Comparison of ENCODE assay signal across 9 cellular contexts in the genomic region with DNA sequence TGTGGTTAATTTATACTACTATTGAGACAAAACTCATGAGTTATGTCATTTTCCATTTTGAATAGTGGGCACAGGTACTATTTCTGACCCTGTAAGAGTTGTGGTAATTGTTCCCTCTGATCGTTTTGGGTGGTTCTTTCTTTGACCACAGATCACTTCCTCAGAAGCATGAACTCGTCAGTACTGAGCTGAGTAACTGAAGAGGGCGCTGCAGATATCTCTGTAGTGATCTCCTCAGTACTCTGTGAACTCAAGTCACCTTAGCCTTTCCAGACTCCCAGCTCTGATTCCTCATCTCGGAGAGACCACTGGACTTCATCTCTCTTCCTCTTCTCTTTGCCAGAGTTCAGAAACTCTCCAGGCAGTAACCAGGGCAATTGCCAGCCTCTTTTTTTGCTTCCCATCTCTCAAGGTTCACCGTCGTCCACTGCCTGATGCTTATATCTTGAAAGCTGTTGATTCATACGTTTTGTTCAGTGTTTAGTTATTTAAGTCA. TPM values are rescaled to one million over a fixed set of nuclear protein-coding genes. Genes with fewer than 3 reads are reported as not detected.
DNase-seq lines count a peak whose midpoint lies in the region; ATAC-seq and TF ChIP-seq lines count a peak whose summit lies in the region.
"Had no signal": no experiment of that assay in that cellular context is flagged by ENCODE, and none has a peak within 500 bp of the region (broad histone marks: within the 10 kb centered on the region; RNA-seq: fewer than 3 reads in every experiment).

No MANE protein-coding gene starts in this region.

- no peaks in the 10 kb centered on the region for H3F3A ChIP-seq in SK-N-SH (replicated peaks; ENCODE audit: insufficient read depth)

- no peaks in the 10 kb centered on the region for H3K36me3 ChIP-seq in SK-N-SH (replicated peaks in 1 of 2; ENCODE audit: control insufficient read depth in 1 of 2, insufficient read depth in 2 of 2, low read length in 1 of 2)
- no peaks in the 10 kb centered on the region for H3K36me3 ChIP-seq in neuronal stem cell (replicated peaks in 1 of 2; ENCODE audit: control insufficient read depth in 2 of 2, insufficient read depth in 2 of 2, low read length in 2 of 2)

- H4K8ac ChIP-seq in neuronal stem cell (ENCODE audit: low read depth, low read length) = no peak overlapping the region

- no peak; the same call in 1 of the 2 replicates for TF ChIP-seq CTCF in SK-N-SH (IDR thresholded peaks at IDR 0.05)
- no peak for TF ChIP-seq CTCF in type B pancreatic cell (conservative IDR thresholded peaks at IDR 0.05)

- no peak overlapping the region for H3K4ac ChIP-seq in neuronal stem cell (ENCODE audit: low read length)

- no peak overlapping the region for H3K4me3 Mint-ChIP-seq in type B pancreatic cell

- H3K14ac ChIP-seq in neuronal stem cell (ENCODE audit: low read length) = no peak overlapping the region

- no peak overlapping the region for H3K23ac ChIP-seq in neuronal stem cell (ENCODE audit: low read depth, low read length, poor library complexity)

- H3K27ac ChIP-seq in SK-N-SH (ENCODE audit: low read depth in 2 of 2, low read length in 1 of 2) = no peak overlapping the region
- H3K27ac ChIP-seq in neuronal stem cell (replicated peaks; ENCODE audit: low read length) = no peak overlapping the region

- no peak overlapping the region for H3K27ac Mint-ChIP-seq in type B pancreatic cell

- peaks cover 35% of the 10 kb centered on the region for H3K27me3 Mint-ChIP-seq in type B pancreatic cell

- H3K4me3 ChIP-seq in SK-N-SH (ENCODE audit: low read depth in 2 of 2, low read length in 1 of 2) = no peak overlapping the region
- H3K4me3 ChIP-seq in neuronal stem cell (ENCODE audit: low read length in 2 of 2) = no peak overlapping the region

- H3K4me2 ChIP-seq in SK-N-SH = no peak overlapping the region
- H3K4me2 ChIP-seq in neuronal stem cell (ENCODE audit: insufficient read depth, low read length, poor library complexity, severe bottlenecking) = no peak overlapping the region

- WGBS in SK-N-SH (ENCODE audit: low lambda C conversion rate) = 4% methylated on average over 7 of the region's 7 CpGs
- no CpG with 5 or more reads among the region's 7 CpGs for WGBS in neuronal stem cell (ENCODE audit: extremely low coverage in 2 of 2, insufficient read length in 2 of 2, insufficient replicate concordance in 1 of 2), 2 donors

- H3K9me3 ChIP-seq in SK-N-SH (no peaks in the 10 kb centered on the region), neuronal stem cell (replicated peaks in 1 of 2; ENCODE audit: control insufficient read depth in 2 of 2, insufficient read depth in 1 of 2, low read depth in 1 of 2, low read length in 2 of 2) (no peaks in the 10 kb centered on the region)

- H3K4me1 ChIP-seq in SK-N-SH (ENCODE audit: control insufficient read depth in 1 of 2, insufficient read depth in 2 of 2, low read depth in 1 of 2, low read length in 1 of 2) (no peaks in the 10 kb centered on the region), neuronal stem cell (ENCODE audit: control insufficient read depth in 2 of 2, insufficient read depth in 1 of 2, low read depth in 1 of 2, low read length in 2 of 2) (no peaks in the 10 kb centered on the region)

- no peak overlapping the region for H2BK5ac ChIP-seq in neuronal stem cell (ENCODE audit: low read length)

- ATAC-seq in SK-N-SH treated with all-trans-retinoic acid at 6 μM for 48 hours = peak; percentile 56; the same call in 1 of the 3 replicates
- ATAC-seq in HG03064 (IDR thresholded peaks at IDR 0.05; ENCODE audit: low read depth, unreplicated experiment) = peak; percentile 82
- ATAC-seq in GM19023 (IDR thresholded peaks at IDR 0.05; ENCODE audit: unreplicated experiment) = no peak

- H3K4me1 Mint-ChIP-seq in type B pancreatic cell (ENCODE audit: unreplicated experiment) = no peaks in the 10 kb centered on the region

- H2BK120ac ChIP-seq in neuronal stem cell (ENCODE audit: low read depth, low read length) = no peak overlapping the region

- no peak overlapping the region for H2BK15ac ChIP-seq in neuronal stem cell (ENCODE audit: low read length)

- no peaks in the 10 kb centered on the region for H3K9me3 Mint-ChIP-seq in type B pancreatic cell

- H3K36me3 Mint-ChIP-seq in type B pancreatic cell = no peaks in the 10 kb centered on the region

- no peak overlapping the region for H2BK12ac ChIP-seq in neuronal stem cell (ENCODE audit: low read length)

- no peak for TF ChIP-seq RAD21 in SK-N-SH (IDR thresholded peaks at IDR 0.05; ENCODE audit: low read length)

- no peak for TF ChIP-seq EP300 in SK-N-SH (IDR thresholded peaks at IDR 0.05; ENCODE audit: borderline replicate concordance in 1 of 2, low read depth in 1 of 2, low read length in 1 of 2)

- H3K79me1 ChIP-seq in neuronal stem cell (ENCODE audit: low read depth, low read length) = no peaks in the 10 kb centered on the region

- POLR2A ChIA-PET in SK-N-SH (lab: Yijun Ruan, JAX) = no interaction called here

- H2AFZ ChIP-seq in SK-N-SH (ENCODE audit: low read depth) = no peak overlapping the region
- H2AFZ ChIP-seq in neuronal stem cell (ENCODE audit: low read length) = no peak overlapping the region

- no peaks in the 10 kb centered on the region for H4K20me1 ChIP-seq in SK-N-SH (ENCODE audit: insufficient read depth)

- no peak overlapping the region for H2AK5ac ChIP-seq in neuronal stem cell (ENCODE audit: low read depth, low read length)

- no peak overlapping the region for H3K18ac ChIP-seq in neuronal stem cell (ENCODE audit: low read length)

- DNase-seq in SK-N-SH (no peak), T-helper 1 cell (peak in 4 of 5 donors; percentile 8 to 83 (median 28)), neuronal stem cell (ENCODE audit: low spot score) (peak; percentile 17), type B pancreatic cell (ENCODE audit: extremely low spot score, unreplicated experiment) (no peak)
- DNase-seq in central memory CD4-positive, alpha-beta T cell = peak; percentile 37

- H3K9me2 ChIP-seq in SK-N-SH = no peaks in the 10 kb centered on the region

- peaks cover 23% of the 10 kb centered on the region; the same call in 1 of the 2 replicates for H3K27me3 ChIP-seq in SK-N-SH (ENCODE audit: insufficient read depth)
- H3K27me3 ChIP-seq in neuronal stem cell (ENCODE audit: control insufficient read depth in 3 of 3, insufficient read depth in 3 of 3, low read depth in 1 of 3, low read length in 3 of 3) = no peaks in the 10 kb centered on the region

- H3K9ac ChIP-seq in SK-N-SH (no peak overlapping the region), neuronal stem cell (ENCODE audit: low read depth, low read length, poor library complexity) (no peak overlapping the region)

- no peaks in the 10 kb centered on the region for H3K79me2 ChIP-seq in SK-N-SH (ENCODE audit: insufficient read depth)

- CTCF ChIA-PET in SK-N-SH (lab: Yijun Ruan, JAX) = no interaction called here

- no peak overlapping the region for H4K91ac ChIP-seq in neuronal stem cell (ENCODE audit: low read depth, low read length, poor library complexity)

TF ChIP-seq in SK-N-SH treated with all-trans-retinoic acid at 6 μM for 48 hours, 23 proteins besides CTCF, POLR2A, EP300 and RAD21 (continues in another document):
- no peak for TF ChIP-seq CSDC2 (CRISPR knock-in tag; IDR thresholded peaks at IDR 0.05)
- TF ChIP-seq, protein P1, sequence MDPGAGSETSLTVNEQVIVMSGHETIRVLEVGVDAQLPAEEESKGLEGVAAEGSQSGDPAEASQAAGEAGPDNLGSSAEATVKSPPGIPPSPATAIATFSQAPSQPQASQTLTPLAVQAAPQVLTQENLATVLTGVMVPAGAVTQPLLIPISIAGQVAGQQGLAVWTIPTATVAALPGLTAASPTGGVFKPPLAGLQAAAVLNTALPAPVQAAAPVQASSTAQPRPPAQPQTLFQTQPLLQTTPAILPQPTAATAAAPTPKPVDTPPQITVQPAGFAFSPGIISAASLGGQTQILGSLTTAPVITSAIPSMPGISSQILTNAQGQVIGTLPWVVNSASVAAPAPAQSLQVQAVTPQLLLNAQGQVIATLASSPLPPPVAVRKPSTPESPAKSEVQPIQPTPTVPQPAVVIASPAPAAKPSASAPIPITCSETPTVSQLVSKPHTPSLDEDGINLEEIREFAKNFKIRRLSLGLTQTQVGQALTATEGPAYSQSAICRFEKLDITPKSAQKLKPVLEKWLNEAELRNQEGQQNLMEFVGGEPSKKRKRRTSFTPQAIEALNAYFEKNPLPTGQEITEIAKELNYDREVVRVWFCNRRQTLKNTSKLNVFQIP (CRISPR knock-in tag; IDR thresholded peaks at IDR 0.05; ENCODE audit: borderline replicate concordance, low read depth) = no peak
- no peak for TF ChIP-seq BACH2 (CRISPR knock-in tag; IDR thresholded peaks at IDR 0.05; ENCODE audit: borderline replicate concordance)

TF ChIP-seq in SK-N-SH, 30 proteins besides CTCF, POLR2A, EP300 and RAD21:
- TF ChIP-seq JUND (IDR thresholded peaks at IDR 0.05) = no peak

RNA-seq across cellular contexts. Expression of a gene that starts 9.4 kb away (rescaled TPM):
- polyA plus RNA-seq in SK-N-SH (2012; rRNA removed) = not detected in 2 replicates
- not detected in 2 replicates for polyA plus RNA-seq in SK-N-SH (2012; cell fraction: cytosol; rRNA removed)
- polyA plus RNA-seq in SK-N-SH (2012; cell fraction: nucleus; rRNA removed) = not detected in 2 replicates
- not detected for polyA plus RNA-seq in neuronal stem cell (2013, experiment 1 of 2)
- not detected for polyA plus RNA-seq in neuronal stem cell (2013, experiment 2 of 2)
- total RNA-seq in type B pancreatic cell (ENCODE audit: low replicate concordance) = not detected in 2 replicates

RNA-seq across cellular contexts. Expression of a gene that starts 53.7 kb away (rescaled TPM):
- 0.11 TPM in 1 of 2 replicates, not detected in the other for polyA plus RNA-seq in SK-N-SH (2012; rRNA removed)
- polyA plus RNA-seq in SK-N-SH (2012; cell fraction: cytosol; rRNA removed) = not detected in 2 replicates
- 0.14 and 0.17 TPM in 2 replicates for polyA plus RNA-seq in SK-N-SH (2012; cell fraction: nucleus; rRNA removed)
- polyA plus RNA-seq in neuronal stem cell (2013, experiment 1 of 2) = 0.01 TPM
- 0.03 TPM for polyA plus RNA-seq in neuronal stem cell (2013, experiment 2 of 2)
- total RNA-seq in type B pancreatic cell (ENCODE audit: low replicate concordance) = 5.8 and 9.8 TPM in 2 replicates
- total RNA-seq: temporal lobe had no signal

Comparison
In these comparisons a context has a peak if more than half of its experiments do, and no peak if none do; other contexts are left out.
1. DNase-seq: peak in T-helper 1 cell (4 of 5), central memory CD4-positive, alpha-beta T cell (single experiment) and neuronal stem cell (single experiment); none in SK-N-SH (single experiment) and type B pancreatic cell (single experiment).